1 cellular context compared by ENCODE assay signal in genomic region chr10:91745086-91745831, GRCh38.
TF ChIP-seq lines count a peak whose summit lies in the region.

No MANE protein-coding gene starts in this region.

TF ChIP-seq in GM12878, 131 proteins besides CTCF, POLR2A, EP300 and RAD21:
- peak; percentile 18; the same call in 1 of the 2 replicates for TF ChIP-seq SMC3 (IDR thresholded peaks at IDR 0.05; ENCODE audit: borderline replicate concordance, low read length)
- TF ChIP-seq TARDBP (IDR thresholded peaks at IDR 0.05; ENCODE audit: borderline replicate concordance): no peak
